Comparison of ENCODE assay signal across 23 cellular contexts in the genomic region with DNA sequence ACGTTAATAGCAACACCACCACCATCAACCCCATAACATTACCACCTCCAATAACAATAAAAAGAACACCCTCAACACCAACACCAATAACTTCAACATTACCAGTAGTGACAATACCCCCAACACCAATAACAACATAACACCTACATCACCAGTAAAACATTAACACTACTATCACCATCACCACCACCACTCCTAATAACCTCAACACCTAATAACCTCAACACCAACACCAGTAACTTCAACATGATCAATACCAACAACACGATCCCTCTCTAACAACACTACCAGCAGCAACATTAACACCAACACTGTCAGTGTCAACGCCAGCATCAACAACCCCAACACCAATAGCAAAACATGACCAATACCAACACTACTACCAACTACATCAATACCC. TPM values are rescaled to one million over a fixed set of nuclear protein-coding genes. Genes with fewer than 3 reads are reported as not detected.
DNase-seq lines count a peak whose midpoint lies in the region; ATAC-seq, FAIRE-seq and TF ChIP-seq lines count a peak whose summit lies in the region.
"Had no signal": no experiment of that assay in that cellular context is flagged by ENCODE, and none has a peak within 500 bp of the region (broad histone marks: within the 10 kb centered on the region; RNA-seq: fewer than 3 reads in every experiment).

No MANE protein-coding gene starts in this region.

- no peak overlapping the region for H3K4me3 Mint-ChIP-seq in CD8-positive, alpha-beta T cell
- H3K4me3 Mint-ChIP-seq: CD14-positive monocyte; CD4-positive, alpha-beta memory T cell; CD4-positive, CD25-positive, alpha-beta regulatory T cell had no signal

- POLR2A ChIA-PET in CD8-positive, alpha-beta T cell (lab: Charles Lee), result no interaction called here

- H3K9me3 Mint-ChIP-seq in CD8-positive, alpha-beta T cell, result no peaks in the 10 kb centered on the region
- H3K9me3 Mint-ChIP-seq: CD14-positive monocyte; CD4-positive, alpha-beta memory T cell had no signal

- intact Hi-C loops in CD8-positive, alpha-beta T cell (cut with DNase I, micrococcal nuclease), result no loop called here

- no peaks in the 10 kb centered on the region for H3K36me3 ChIP-seq in bronchial epithelial cell (ENCODE audit: control insufficient read depth, insufficient read depth, low read length)
- no peaks in the 10 kb centered on the region for H3K36me3 ChIP-seq in CD8-positive, alpha-beta T cell (ENCODE audit: insufficient read depth, low read length)
- H3K36me3 ChIP-seq: BE2C, BLaER1 had no signal

- TF ChIP-seq CTCF in bronchial epithelial cell (IDR thresholded peaks at IDR 0.05; ENCODE audit: insufficient read depth, low read length, severe bottlenecking), result no peak
- TF ChIP-seq CTCF in CD8-positive, alpha-beta T cell (IDR thresholded peaks at IDR 0.05), result no peak

- H3K27ac ChIP-seq in CD8-positive, alpha-beta T cell (ENCODE audit: low read depth, low read length), result no peak overlapping the region
- H3K27ac ChIP-seq: BLaER1 had no signal

- FAIRE-seq in HTR-8/SVneo (lab: Jason Lieb, UNC), result peak; percentile 77
- peak; percentile 66 for FAIRE-seq in bronchial epithelial cell (lab: Jason Lieb, UNC)
- FAIRE-seq in urothelium cell line (lab: Jason Lieb, UNC), result peak; percentile 42
- FAIRE-seq: A204.1, D721Med, G401.6, GM19239 had no signal

- no peaks in the 10 kb centered on the region for H3K4me1 Mint-ChIP-seq in CD8-positive, alpha-beta T cell (ENCODE audit: low read depth)
- H3K4me1 Mint-ChIP-seq: CD14-positive monocyte; CD4-positive, alpha-beta memory T cell; CD4-positive, CD25-positive, alpha-beta regulatory T cell had no signal

- no peaks in the 10 kb centered on the region for H3K9me3 ChIP-seq in CD8-positive, alpha-beta T cell (ENCODE audit: low read length)
- H3K9me3 ChIP-seq: BE2C, BLaER1, Caco-2 had no signal

- H3K4me1 ChIP-seq in CD8-positive, alpha-beta T cell (ENCODE audit: insufficient read depth, low read length), result no peaks in the 10 kb centered on the region
- H3K4me1 ChIP-seq: BE2C, Caco-2 had no signal

- DNase-seq in HTR-8/SVneo (ENCODE audit: insufficient read length, low spot score) (no peak), bronchial epithelial cell (ENCODE audit: low read depth) (no peak), urothelium cell line (ENCODE audit: low spot score) (no peak)
- no peak for DNase-seq in CD8-positive, alpha-beta T cell
- DNase-seq: 8988T; ACHN; BE2C; C1 segment of cervical spinal cord; Caco-2; Calu3; CD4-positive, alpha-beta memory T cell; CD4-positive, CD25-positive, alpha-beta regulatory T cell; DMS79 treated with DMSO at 0.1 percent for 48 hours; GF-D8 had no signal

- no peak overlapping the region for H3K4me3 ChIP-seq in bronchial epithelial cell (ENCODE audit: low read depth, low read length)
- no peak overlapping the region for H3K4me3 ChIP-seq in CD8-positive, alpha-beta T cell (ENCODE audit: low read depth, low read length)
- H3K4me3 ChIP-seq: BLaER1 had no signal

- CTCF ChIA-PET in CD8-positive, alpha-beta T cell (lab: Charles Lee), result no interaction called here

- H3K27me3 Mint-ChIP-seq in CD8-positive, alpha-beta T cell (ENCODE audit: low read depth), result peaks cover 6% of the 10 kb centered on the region

- no peak overlapping the region for H3K27ac Mint-ChIP-seq in CD8-positive, alpha-beta T cell
- H3K27ac Mint-ChIP-seq: CD14-positive monocyte; CD4-positive, alpha-beta memory T cell; CD4-positive, CD25-positive, alpha-beta regulatory T cell had no signal

- H3K36me3 Mint-ChIP-seq in CD8-positive, alpha-beta T cell, result no peaks in the 10 kb centered on the region
- H3K36me3 Mint-ChIP-seq: CD14-positive monocyte; CD4-positive, alpha-beta memory T cell; CD4-positive, CD25-positive, alpha-beta regulatory T cell had no signal

- no peak for ATAC-seq in HG02588 (IDR thresholded peaks at IDR 0.05; ENCODE audit: unreplicated experiment)
- ATAC-seq in HG02970 (IDR thresholded peaks at IDR 0.05; ENCODE audit: low FRiP score, unreplicated experiment), result no peak
- no peak for ATAC-seq in CD8-positive, alpha-beta T cell

- H3K27me3 ChIP-seq in bronchial epithelial cell (ENCODE audit: control insufficient read depth, insufficient read depth, low read length), result peaks cover 1% of the 10 kb centered on the region
- H3K27me3 ChIP-seq in CD8-positive, alpha-beta T cell (ENCODE audit: insufficient read depth, low read length), result no peaks in the 10 kb centered on the region
- H3K27me3 ChIP-seq: BE2C, BLaER1 had no signal

RNA-seq across cellular contexts. Expression of gene TAS1R2, which starts 57.2 kb away (rescaled TPM):
- not detected in 2 replicates for total RNA-seq in bronchial epithelial cell
- total RNA-seq in CD8-positive, alpha-beta T cell, result not detected
- total RNA-seq: A673; Caco-2; Calu3; CD4-positive, alpha-beta memory T cell; CD4-positive, CD25-positive, alpha-beta regulatory T cell had no signal
